1 cellular context compared by ENCODE assay signal in genomic region chr9:19901586-19901985, GRCh38.
TF ChIP-seq lines count a peak whose summit lies in the region.

No MANE protein-coding gene starts in this region.

TF ChIP-seq in K562, 482 proteins besides CTCF, POLR2A, EP300 and RAD21 (continued from another document and continues in another):
- TF ChIP-seq PHTF2 (CRISPR knock-in tag; IDR thresholded peaks at IDR 0.05) (no peak), TCF7L2 (IDR thresholded peaks at IDR 0.05; ENCODE audit: low read depth, low read length) (no peak), TCF3 (CRISPR knock-in tag; IDR thresholded peaks at IDR 0.05) (peak; percentile 87), RAD51 (IDR thresholded peaks at IDR 0.05; ENCODE audit: borderline replicate concordance, low read depth) (no peak), WHSC1 (IDR thresholded peaks at IDR 0.05; ENCODE audit: low read length) (no peak), NFIC (IDR thresholded peaks at IDR 0.05) (no peak), STAT5A (IDR thresholded peaks at IDR 0.05; ENCODE audit: borderline replicate concordance, low read length) (peak; percentile 22; the same call in 1 of the 2 replicates), PKNOX1 (IDR thresholded peaks at IDR 0.05) (no peak), PBX2 (CRISPR knock-in tag; IDR thresholded peaks at IDR 0.05; ENCODE audit: low read depth) (no peak), PBX2 (tag; conservative IDR thresholded peaks at IDR 0.05; ENCODE audit: low read depth) (no peak), NCOA2 (IDR thresholded peaks at IDR 0.05; ENCODE audit: partially characterized antibody in 2 of 2) (no peak), SOX6 (IDR thresholded peaks at IDR 0.05) (0 out of 2 replicates have a peak, but pooled peaks have one; percentile 16), ATF1 (CRISPR knock-in tag; IDR thresholded peaks at IDR 0.05) (no peak), ATF1 (tag; IDR thresholded peaks at IDR 0.05) (no peak), NFIX (CRISPR knock-in tag; IDR thresholded peaks at IDR 0.05; ENCODE audit: low read depth) (no peak), ELF1 (tag; IDR thresholded peaks at IDR 0.05) (no peak), BACH1 (tag; IDR thresholded peaks at IDR 0.05) (no peak), PML (IDR thresholded peaks at IDR 0.05; ENCODE audit: low read length) (no peak), SRSF7 (optimal IDR thresholded peaks at IDR 0.05; ENCODE audit: low read depth, low read length) (no peak), VEZF1 (CRISPR knock-in tag; IDR thresholded peaks at IDR 0.05) (peak; percentile 86), E2F6 (IDR thresholded peaks at IDR 0.05; ENCODE audit: borderline replicate concordance in 1 of 2, extremely low read depth in 1 of 2, insufficient read depth in 1 of 2, insufficient read length in 1 of 2, low read depth in 1 of 2, low read length in 1 of 2, poor library complexity in 1 of 2, severe bottlenecking in 1 of 2) (no peak), CREB3L1 (IDR thresholded peaks at IDR 0.05; ENCODE audit: borderline replicate concordance, low read depth) (no peak), GTF2F1 (IDR thresholded peaks at IDR 0.05; ENCODE audit: low read depth, low read length) (no peak), DDX20 (tag; IDR thresholded peaks at IDR 0.05; ENCODE audit: low read depth) (no peak), EGR1 (conservative IDR thresholded peaks at IDR 0.05) (no peak), ZKSCAN1 (IDR thresholded peaks at IDR 0.05; ENCODE audit: low read depth, low read length) (0 out of 2 replicates have a peak, but pooled peaks have one; percentile 18), MLLT1 (IDR thresholded peaks at IDR 0.05) (peak in 1 of 2 experiments; percentile 60; a peak in 1 of 4 replicates), SIRT6 (IDR thresholded peaks at IDR 0.05; ENCODE audit: low read depth, low read length) (no peak), RBM15 (IDR thresholded peaks at IDR 0.05; ENCODE audit: insufficient read depth, low read length) (no peak), NFE2 (IDR thresholded peaks at IDR 0.05; ENCODE audit: low read depth) (no peak), YBX1 (IDR thresholded peaks at IDR 0.05) (no peak), EZH2 (IDR thresholded peaks at IDR 0.05; ENCODE audit: borderline replicate concordance, low read depth, low read length) (no peak), ARID2 (IDR thresholded peaks at IDR 0.05) (no peak), RFX1 (IDR thresholded peaks at IDR 0.05) (no peak), DPF2 (IDR thresholded peaks at IDR 0.05) (no peak), ZNF511 (CRISPR knock-in tag; IDR thresholded peaks at IDR 0.05) (no peak), ATF4 (CRISPR knock-in tag; IDR thresholded peaks at IDR 0.05) (no peak), MTA1 (IDR thresholded peaks at IDR 0.05; ENCODE audit: borderline replicate concordance) (no peak), MCM2 (IDR thresholded peaks at IDR 0.05; ENCODE audit: low read depth) (no peak), TARDBP (IDR thresholded peaks at IDR 0.05) (no peak), RCOR1 (IDR thresholded peaks at IDR 0.05; ENCODE audit: borderline replicate concordance in 1 of 2, low read depth in 2 of 2, low read length in 2 of 2) (0 out of 4 replicates have a peak, but pooled peaks of 1 of the 2 experiments have one; percentile 31), E2F1 (CRISPR knock-in tag; IDR thresholded peaks at IDR 0.05) (no peak), ZNF140 (CRISPR knock-in tag; IDR thresholded peaks at IDR 0.05) (no peak), C11orf30 (IDR thresholded peaks at IDR 0.05; ENCODE audit: low read depth) (no peak), ERF (CRISPR knock-in tag; IDR thresholded peaks at IDR 0.05) (no peak), ZNF184 (CRISPR knock-in tag; IDR thresholded peaks at IDR 0.05) (no peak), CTCFL (IDR thresholded peaks at IDR 0.05; ENCODE audit: borderline replicate concordance, insufficient read depth, low read depth, low read length, poor library complexity, severe bottlenecking) (no peak), ARID4B (CRISPR knock-in tag; IDR thresholded peaks at IDR 0.05) (no peak)
